19 cellular contexts compared by ENCODE assay signal in the genomic region with DNA sequence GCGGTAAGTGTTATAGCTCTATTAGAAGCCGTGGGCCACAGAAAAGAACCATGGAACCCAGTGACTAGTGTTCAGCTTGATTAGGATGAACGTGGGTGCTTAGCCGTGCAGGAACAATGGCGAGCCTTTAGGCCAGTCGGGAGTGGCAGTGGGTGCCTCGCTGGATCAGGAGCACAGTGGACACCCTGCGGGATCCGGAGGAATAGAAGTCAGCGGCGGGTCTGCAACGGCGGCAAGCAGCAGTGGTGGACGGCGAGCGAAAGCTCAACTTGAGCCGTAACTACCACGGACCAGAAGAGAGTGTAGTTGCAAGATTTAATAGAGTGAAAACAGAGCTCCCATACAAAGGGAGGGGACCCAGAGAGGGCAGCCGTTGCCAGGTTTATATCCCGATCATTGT. TPM values are rescaled to one million over a fixed set of nuclear protein-coding genes. Genes with fewer than 3 reads are reported as not detected.
A peak's percentile ranks its signal among the peaks of the same experiment; 100 is the strongest.
DNase-seq lines count a peak whose midpoint lies in the region; ATAC-seq and TF ChIP-seq lines count a peak whose summit lies in the region.
"Had no signal": no experiment of that assay in that cellular context is flagged by ENCODE, and none has a peak within 500 bp of the region (broad histone marks: within the 10 kb centered on the region; RNA-seq: fewer than 3 reads in every experiment).

No MANE protein-coding gene starts in this region.

- WGBS in spleen, 5 donors: 97 to 98% (median 98%) methylated on average over 20 of the region's 20 CpGs

- H2AFZ ChIP-seq in GM23338: no peak overlapping the region

- H4K20me1 ChIP-seq in GM23338 (replicated peaks; ENCODE audit: insufficient read depth): no peaks in the 10 kb centered on the region

- TF ChIP-seq POLR2A in spleen (IDR thresholded peaks at IDR 0.05): no peak

- H3K9me3 ChIP-seq in RWPE2 (ENCODE audit: severe bottlenecking): peaks cover 3% of the 10 kb centered on the region
- no peaks in the 10 kb centered on the region for H3K9me3 ChIP-seq in spleen

- H3K4me1 ChIP-seq in GM23338 (ENCODE audit: insufficient read depth) (no peaks in the 10 kb centered on the region), RWPE2 (ENCODE audit: insufficient read depth, poor library complexity, severe bottlenecking) (no peaks in the 10 kb centered on the region), spleen (no peaks in the 10 kb centered on the region)

- H3K4me2 ChIP-seq in GM23338: no peak overlapping the region

- H3F3A ChIP-seq in GM23338 (replicated peaks; ENCODE audit: low read depth): no peaks in the 10 kb centered on the region

- TF ChIP-seq CTCF in GM23338 (conservative IDR thresholded peaks at IDR 0.05; ENCODE audit: low read depth in 2 of 2): no peak
- no peak for TF ChIP-seq CTCF in RWPE2 (IDR thresholded peaks at IDR 0.05; ENCODE audit: poor library complexity, severe bottlenecking)
- TF ChIP-seq CTCF in spleen (IDR thresholded peaks at IDR 0.05 in 8 of 11, conservative IDR thresholded peaks at IDR 0.05 in 3 of 11): no peak

- DNase-seq in GM23338 (ENCODE audit: low spot score) (no peak), RWPE2 (ENCODE audit: low spot score) (peak; percentile 56), immature natural killer cell (no peak), spleen (peak; percentile 16), cerebellar cortex (ENCODE audit: low spot score) (no peak), mucosa of gallbladder (ENCODE audit: low spot score) (no peak)
- DNase-seq: CD4-positive, CD25-positive, alpha-beta regulatory T cell; EL; GF-D8; NCI-H1105; NCI-H146; NCI-H2029; NCI-H345; NCI-H524 treated with DMSO at 0.1 percent for 48 hours; NCI-H82; SHP77 had no signal

- H3K4me1 Mint-ChIP-seq in GM23338: peaks cover 8% of the 10 kb centered on the region; the same call in 2 of the 3 replicates
- peaks cover 15 to 32% of the 10 kb centered on the region in 2 donors for H3K4me1 Mint-ChIP-seq in immature natural killer cell

- H3K27me3 ChIP-seq in GM23338 (ENCODE audit: insufficient read depth) (no peaks in the 10 kb centered on the region), RWPE2 (ENCODE audit: insufficient read depth, poor library complexity, severe bottlenecking) (no peaks in the 10 kb centered on the region), spleen (replicated peaks in 1 of 7) (no peaks in the 10 kb centered on the region)

- no peak overlapping the region for H3K4me3 ChIP-seq in GM23338
- H3K4me3 ChIP-seq in RWPE2 (ENCODE audit: severe bottlenecking): no peak overlapping the region
- H3K4me3 ChIP-seq in spleen: no peak overlapping the region

- H3K9me3 Mint-ChIP-seq in GM23338 (peaks cover 2% of the 10 kb centered on the region; the same call in 1 of the 3 replicates), immature natural killer cell (no peaks in the 10 kb centered on the region)
- H3K9me3 Mint-ChIP-seq: CD4-positive, CD25-positive, alpha-beta regulatory T cell; IgD-negative memory B cell had no signal

- ATAC-seq in GM23338 (no peak), RWPE2 (ENCODE audit: low read depth) (no peak), GM18909 (IDR thresholded peaks at IDR 0.05; ENCODE audit: poor library complexity, unreplicated experiment) (no peak)

- H3K27ac Mint-ChIP-seq in GM23338 (peak overlapping the region; percentile 39; the same call in 1 of the 2 replicates), immature natural killer cell (peak overlapping the region in 4 of 6 donors; percentile 16 to 74 (median 31))
- H3K27ac Mint-ChIP-seq: IgD-negative memory B cell had no signal

- H3K36me3 ChIP-seq in GM23338 (ENCODE audit: insufficient read depth): no peaks in the 10 kb centered on the region
- H3K36me3 ChIP-seq in RWPE2 (ENCODE audit: low read depth): peaks cover 35% of the 10 kb centered on the region
- peaks cover 0 to 97% (median 58%) of the 10 kb centered on the region in 6 donors for H3K36me3 ChIP-seq in spleen

- H3K27me3 Mint-ChIP-seq in GM23338 (ENCODE audit: insufficient read depth, low read depth, poor library complexity) (peaks cover 6% of the 10 kb centered on the region), immature natural killer cell (ENCODE audit: low read depth in 3 of 3) (peaks cover 0 to 5% (median 0%) of the 10 kb centered on the region in 3 donors)
- H3K27me3 Mint-ChIP-seq: CD4-positive, CD25-positive, alpha-beta regulatory T cell; IgD-negative memory B cell had no signal

- intact Hi-C loops in spleen (cut with DNase I; ENCODE audit: low total_unique reads): no loop called here

- H3K4me3 Mint-ChIP-seq in GM23338: no peak overlapping the region
- peak overlapping the region in 1 of 5 donors; percentile 20 for H3K4me3 Mint-ChIP-seq in immature natural killer cell
- H3K4me3 Mint-ChIP-seq: IgD-negative memory B cell had no signal

- H3K36me3 Mint-ChIP-seq in GM23338 (ENCODE audit: low read depth) (peaks cover 32% of the 10 kb centered on the region), immature natural killer cell (peaks cover 11 to 29% (median 12%) of the 10 kb centered on the region in 3 donors)

- no peaks in the 10 kb centered on the region for H3K9me2 ChIP-seq in GM23338 (ENCODE audit: insufficient read depth)

- H3K79me2 ChIP-seq in GM23338 (replicated peaks; ENCODE audit: insufficient read depth): 0 out of 2 replicates have a peak, but pooled peaks cover 4% of the 10 kb centered on the region

- H3K27ac ChIP-seq in GM23338 (ENCODE audit: low read depth) (no peak overlapping the region), RWPE2 (ENCODE audit: poor library complexity, severe bottlenecking) (no peak overlapping the region), spleen (no peak overlapping the region)

TF ChIP-seq in GM23338, 12 proteins besides CTCF, POLR2A, EP300 and RAD21 (continues in another document):
- no peak for TF ChIP-seq POLR2AphosphoS5 (IDR thresholded peaks at IDR 0.05; ENCODE audit: low read depth)
- TF ChIP-seq EZH2phosphoT487 (IDR thresholded peaks at IDR 0.05; ENCODE audit: unreplicated experiment): no peak
- no peak for TF ChIP-seq EZH2 (IDR thresholded peaks at IDR 0.05; ENCODE audit: low read depth, unreplicated experiment)
- TF ChIP-seq, protein P1, sequence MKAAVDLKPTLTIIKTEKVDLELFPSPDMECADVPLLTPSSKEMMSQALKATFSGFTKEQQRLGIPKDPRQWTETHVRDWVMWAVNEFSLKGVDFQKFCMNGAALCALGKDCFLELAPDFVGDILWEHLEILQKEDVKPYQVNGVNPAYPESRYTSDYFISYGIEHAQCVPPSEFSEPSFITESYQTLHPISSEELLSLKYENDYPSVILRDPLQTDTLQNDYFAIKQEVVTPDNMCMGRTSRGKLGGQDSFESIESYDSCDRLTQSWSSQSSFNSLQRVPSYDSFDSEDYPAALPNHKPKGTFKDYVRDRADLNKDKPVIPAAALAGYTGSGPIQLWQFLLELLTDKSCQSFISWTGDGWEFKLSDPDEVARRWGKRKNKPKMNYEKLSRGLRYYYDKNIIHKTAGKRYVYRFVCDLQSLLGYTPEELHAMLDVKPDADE (IDR thresholded peaks at IDR 0.05): no peak
- TF ChIP-seq, protein P2, sequence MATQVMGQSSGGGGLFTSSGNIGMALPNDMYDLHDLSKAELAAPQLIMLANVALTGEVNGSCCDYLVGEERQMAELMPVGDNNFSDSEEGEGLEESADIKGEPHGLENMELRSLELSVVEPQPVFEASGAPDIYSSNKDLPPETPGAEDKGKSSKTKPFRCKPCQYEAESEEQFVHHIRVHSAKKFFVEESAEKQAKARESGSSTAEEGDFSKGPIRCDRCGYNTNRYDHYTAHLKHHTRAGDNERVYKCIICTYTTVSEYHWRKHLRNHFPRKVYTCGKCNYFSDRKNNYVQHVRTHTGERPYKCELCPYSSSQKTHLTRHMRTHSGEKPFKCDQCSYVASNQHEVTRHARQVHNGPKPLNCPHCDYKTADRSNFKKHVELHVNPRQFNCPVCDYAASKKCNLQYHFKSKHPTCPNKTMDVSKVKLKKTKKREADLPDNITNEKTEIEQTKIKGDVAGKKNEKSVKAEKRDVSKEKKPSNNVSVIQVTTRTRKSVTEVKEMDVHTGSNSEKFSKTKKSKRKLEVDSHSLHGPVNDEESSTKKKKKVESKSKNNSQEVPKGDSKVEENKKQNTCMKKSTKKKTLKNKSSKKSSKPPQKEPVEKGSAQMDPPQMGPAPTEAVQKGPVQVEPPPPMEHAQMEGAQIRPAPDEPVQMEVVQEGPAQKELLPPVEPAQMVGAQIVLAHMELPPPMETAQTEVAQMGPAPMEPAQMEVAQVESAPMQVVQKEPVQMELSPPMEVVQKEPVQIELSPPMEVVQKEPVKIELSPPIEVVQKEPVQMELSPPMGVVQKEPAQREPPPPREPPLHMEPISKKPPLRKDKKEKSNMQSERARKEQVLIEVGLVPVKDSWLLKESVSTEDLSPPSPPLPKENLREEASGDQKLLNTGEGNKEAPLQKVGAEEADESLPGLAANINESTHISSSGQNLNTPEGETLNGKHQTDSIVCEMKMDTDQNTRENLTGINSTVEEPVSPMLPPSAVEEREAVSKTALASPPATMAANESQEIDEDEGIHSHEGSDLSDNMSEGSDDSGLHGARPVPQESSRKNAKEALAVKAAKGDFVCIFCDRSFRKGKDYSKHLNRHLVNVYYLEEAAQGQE (IDR thresholded peaks at IDR 0.05; ENCODE audit: unreplicated experiment): no peak
- no peak for TF ChIP-seq NANOG (IDR thresholded peaks at IDR 0.05; ENCODE audit: borderline replicate concordance)

RNA-seq across cellular contexts. Expression of a gene that starts 37.3 kb away (rescaled TPM):
- 0.12 and 1.0 TPM in 2 replicates for total RNA-seq in GM23338 (2014; rRNA removed; shearing (Covaris generic))
- polyA plus RNA-seq in GM23338 (2016; fragmentation: Nextera tagmentation; extraction: Ambion mirVana) (0.61 and 0.63 TPM in 2 replicates), immature natural killer cell (not detected), spleen (1 to 10 TPM in 1 of 3 donors, under 1 TPM in 2; 0.14 to 1.1 (median 0.57) TPM)
- total RNA-seq in spleen (1 to 10 TPM in 5 of 7 donors, under 1 TPM in 2; 0.74 to 7.4 (median 1.5) TPM), mucosa of gallbladder (0.20 TPM)
- total RNA-seq: OCI-LY7 had no signal
- polyA plus RNA-seq: CD4-positive, CD25-positive, alpha-beta regulatory T cell; IgD-negative memory B cell had no signal

RNA-seq across cellular contexts. Expression of a gene that starts 40.6 kb away (rescaled TPM):
- 22.8 and 23.1 TPM in 2 replicates for total RNA-seq in GM23338 (2014; rRNA removed; shearing (Covaris generic))
- polyA plus RNA-seq in GM23338 (2016; fragmentation: Nextera tagmentation; extraction: Ambion mirVana): 11.3 and 12.8 TPM in 2 replicates
- 10 to 100 TPM; 22.7 to 27.7 (median 24.1) TPM for polyA plus RNA-seq in immature natural killer cell
- total RNA-seq in spleen: 10 to 100 TPM; 39.9 to 68.1 (median 50.0) TPM
- 10 to 100 TPM; 35.4 to 50.2 (median 45.9) TPM for polyA plus RNA-seq in spleen
- total RNA-seq in mucosa of gallbladder: 63.4 TPM

Comparison
In these comparisons a context has a peak if more than half of its experiments do, and no peak if none do; other contexts are left out.
1. DNase-seq: peak in RWPE2 (single experiment) and spleen (single experiment); none in GM23338 (single experiment), immature natural killer cell (0 of 3), cerebellar cortex (single experiment) and mucosa of gallbladder (single experiment).